Comparison of ENCODE assay signal across 1 cellular context in the genomic region with DNA sequence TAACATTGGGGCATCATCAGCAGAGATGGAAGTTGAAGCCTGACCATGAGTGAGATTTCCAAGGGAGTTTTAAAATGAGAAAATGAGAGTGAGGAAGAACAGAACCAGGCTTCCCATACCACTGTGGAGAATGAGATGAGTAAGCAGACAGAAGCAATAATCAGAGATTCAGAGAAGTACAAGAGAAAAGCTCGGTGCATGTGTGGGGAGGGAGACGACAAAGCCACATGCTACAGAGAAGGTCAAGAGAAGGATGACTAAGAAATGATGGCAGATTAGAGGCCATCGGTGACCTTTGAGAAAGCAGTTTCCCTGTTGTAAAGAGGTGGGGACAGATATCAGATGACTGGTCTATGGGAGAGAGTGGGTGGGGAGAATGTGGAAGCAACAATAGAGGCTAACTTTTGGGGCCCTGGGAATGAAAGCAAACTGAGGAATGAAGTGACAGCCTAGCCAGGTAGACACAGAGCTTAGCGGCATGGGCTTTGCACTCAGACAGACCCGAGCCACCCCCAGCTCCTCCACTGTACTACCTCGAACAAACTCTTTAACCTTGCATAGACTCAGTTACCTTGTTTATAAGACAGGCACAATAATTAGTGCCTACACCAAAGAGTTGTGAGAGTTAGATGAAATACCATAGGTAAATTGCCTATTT.
TF ChIP-seq lines count a peak whose summit lies in the region.

No MANE protein-coding gene starts in this region.

TF ChIP-seq in K562, 482 proteins besides CTCF, POLR2A, EP300 and RAD21 (continued from another document and continues in another):
- TF ChIP-seq BCL6 (CRISPR knock-in tag; IDR thresholded peaks at IDR 0.05) (no peak), NONO (IDR thresholded peaks at IDR 0.05; ENCODE audit: low read depth in 2 of 2, low read length in 1 of 2) (no peak), PHB2 (IDR thresholded peaks at IDR 0.05; ENCODE audit: low read depth) (no peak), ELF2 (CRISPR knock-in tag; IDR thresholded peaks at IDR 0.05) (0 out of 2 replicates have a peak, but pooled peaks have one; percentile 6), SREBF2 (CRISPR knock-in tag; IDR thresholded peaks at IDR 0.05) (no peak), ARID2 (IDR thresholded peaks at IDR 0.05) (0 out of 2 replicates have a peak, but pooled peaks have one; percentile 14), SMAD1 (IDR thresholded peaks at IDR 0.05; ENCODE audit: low read depth, low read length, partially characterized antibody) (no peak), ZNF75A (CRISPR knock-in tag; IDR thresholded peaks at IDR 0.05) (no peak), LARP7 (IDR thresholded peaks at IDR 0.05) (no peak), RBM22 (IDR thresholded peaks at IDR 0.05; ENCODE audit: low read depth, low read length, poor library complexity, severe bottlenecking) (no peak)
- TF ChIP-seq, protein P1, sequence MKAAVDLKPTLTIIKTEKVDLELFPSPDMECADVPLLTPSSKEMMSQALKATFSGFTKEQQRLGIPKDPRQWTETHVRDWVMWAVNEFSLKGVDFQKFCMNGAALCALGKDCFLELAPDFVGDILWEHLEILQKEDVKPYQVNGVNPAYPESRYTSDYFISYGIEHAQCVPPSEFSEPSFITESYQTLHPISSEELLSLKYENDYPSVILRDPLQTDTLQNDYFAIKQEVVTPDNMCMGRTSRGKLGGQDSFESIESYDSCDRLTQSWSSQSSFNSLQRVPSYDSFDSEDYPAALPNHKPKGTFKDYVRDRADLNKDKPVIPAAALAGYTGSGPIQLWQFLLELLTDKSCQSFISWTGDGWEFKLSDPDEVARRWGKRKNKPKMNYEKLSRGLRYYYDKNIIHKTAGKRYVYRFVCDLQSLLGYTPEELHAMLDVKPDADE (conservative IDR thresholded peaks at IDR 0.05; ENCODE audit: control insufficient read depth, low read depth, low read length), result no peak
- TF ChIP-seq, protein P2, sequence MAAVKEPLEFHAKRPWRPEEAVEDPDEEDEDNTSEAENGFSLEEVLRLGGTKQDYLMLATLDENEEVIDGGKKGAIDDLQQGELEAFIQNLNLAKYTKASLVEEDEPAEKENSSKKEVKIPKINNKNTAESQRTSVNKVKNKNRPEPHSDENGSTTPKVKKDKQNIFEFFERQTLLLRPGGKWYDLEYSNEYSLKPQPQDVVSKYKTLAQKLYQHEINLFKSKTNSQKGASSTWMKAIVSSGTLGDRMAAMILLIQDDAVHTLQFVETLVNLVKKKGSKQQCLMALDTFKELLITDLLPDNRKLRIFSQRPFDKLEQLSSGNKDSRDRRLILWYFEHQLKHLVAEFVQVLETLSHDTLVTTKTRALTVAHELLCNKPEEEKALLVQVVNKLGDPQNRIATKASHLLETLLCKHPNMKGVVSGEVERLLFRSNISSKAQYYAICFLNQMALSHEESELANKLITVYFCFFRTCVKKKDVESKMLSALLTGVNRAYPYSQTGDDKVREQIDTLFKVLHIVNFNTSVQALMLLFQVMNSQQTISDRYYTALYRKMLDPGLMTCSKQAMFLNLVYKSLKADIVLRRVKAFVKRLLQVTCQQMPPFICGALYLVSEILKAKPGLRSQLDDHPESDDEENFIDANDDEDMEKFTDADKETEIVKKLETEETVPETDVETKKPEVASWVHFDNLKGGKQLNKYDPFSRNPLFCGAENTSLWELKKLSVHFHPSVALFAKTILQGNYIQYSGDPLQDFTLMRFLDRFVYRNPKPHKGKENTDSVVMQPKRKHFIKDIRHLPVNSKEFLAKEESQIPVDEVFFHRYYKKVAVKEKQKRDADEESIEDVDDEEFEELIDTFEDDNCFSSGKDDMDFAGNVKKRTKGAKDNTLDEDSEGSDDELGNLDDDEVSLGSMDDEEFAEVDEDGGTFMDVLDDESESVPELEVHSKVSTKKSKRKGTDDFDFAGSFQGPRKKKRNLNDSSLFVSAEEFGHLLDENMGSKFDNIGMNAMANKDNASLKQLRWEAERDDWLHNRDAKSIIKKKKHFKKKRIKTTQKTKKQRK (IDR thresholded peaks at IDR 0.05; ENCODE audit: borderline replicate concordance, low read depth, low read length), result no peak
- TF ChIP-seq, protein P3, sequence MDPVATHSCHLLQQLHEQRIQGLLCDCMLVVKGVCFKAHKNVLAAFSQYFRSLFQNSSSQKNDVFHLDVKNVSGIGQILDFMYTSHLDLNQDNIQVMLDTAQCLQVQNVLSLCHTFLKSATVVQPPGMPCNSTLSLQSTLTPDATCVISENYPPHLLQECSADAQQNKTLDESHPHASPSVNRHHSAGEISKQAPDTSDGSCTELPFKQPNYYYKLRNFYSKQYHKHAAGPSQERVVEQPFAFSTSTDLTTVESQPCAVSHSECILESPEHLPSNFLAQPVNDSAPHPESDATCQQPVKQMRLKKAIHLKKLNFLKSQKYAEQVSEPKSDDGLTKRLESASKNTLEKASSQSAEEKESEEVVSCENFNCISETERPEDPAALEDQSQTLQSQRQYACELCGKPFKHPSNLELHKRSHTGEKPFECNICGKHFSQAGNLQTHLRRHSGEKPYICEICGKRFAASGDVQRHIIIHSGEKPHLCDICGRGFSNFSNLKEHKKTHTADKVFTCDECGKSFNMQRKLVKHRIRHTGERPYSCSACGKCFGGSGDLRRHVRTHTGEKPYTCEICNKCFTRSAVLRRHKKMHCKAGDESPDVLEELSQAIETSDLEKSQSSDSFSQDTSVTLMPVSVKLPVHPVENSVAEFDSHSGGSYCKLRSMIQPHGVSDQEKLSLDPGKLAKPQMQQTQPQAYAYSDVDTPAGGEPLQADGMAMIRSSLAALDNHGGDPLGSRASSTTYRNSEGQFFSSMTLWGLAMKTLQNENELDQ (CRISPR knock-in tag; IDR thresholded peaks at IDR 0.05; ENCODE audit: borderline replicate concordance), result no peak
- TF ChIP-seq, protein P4, sequence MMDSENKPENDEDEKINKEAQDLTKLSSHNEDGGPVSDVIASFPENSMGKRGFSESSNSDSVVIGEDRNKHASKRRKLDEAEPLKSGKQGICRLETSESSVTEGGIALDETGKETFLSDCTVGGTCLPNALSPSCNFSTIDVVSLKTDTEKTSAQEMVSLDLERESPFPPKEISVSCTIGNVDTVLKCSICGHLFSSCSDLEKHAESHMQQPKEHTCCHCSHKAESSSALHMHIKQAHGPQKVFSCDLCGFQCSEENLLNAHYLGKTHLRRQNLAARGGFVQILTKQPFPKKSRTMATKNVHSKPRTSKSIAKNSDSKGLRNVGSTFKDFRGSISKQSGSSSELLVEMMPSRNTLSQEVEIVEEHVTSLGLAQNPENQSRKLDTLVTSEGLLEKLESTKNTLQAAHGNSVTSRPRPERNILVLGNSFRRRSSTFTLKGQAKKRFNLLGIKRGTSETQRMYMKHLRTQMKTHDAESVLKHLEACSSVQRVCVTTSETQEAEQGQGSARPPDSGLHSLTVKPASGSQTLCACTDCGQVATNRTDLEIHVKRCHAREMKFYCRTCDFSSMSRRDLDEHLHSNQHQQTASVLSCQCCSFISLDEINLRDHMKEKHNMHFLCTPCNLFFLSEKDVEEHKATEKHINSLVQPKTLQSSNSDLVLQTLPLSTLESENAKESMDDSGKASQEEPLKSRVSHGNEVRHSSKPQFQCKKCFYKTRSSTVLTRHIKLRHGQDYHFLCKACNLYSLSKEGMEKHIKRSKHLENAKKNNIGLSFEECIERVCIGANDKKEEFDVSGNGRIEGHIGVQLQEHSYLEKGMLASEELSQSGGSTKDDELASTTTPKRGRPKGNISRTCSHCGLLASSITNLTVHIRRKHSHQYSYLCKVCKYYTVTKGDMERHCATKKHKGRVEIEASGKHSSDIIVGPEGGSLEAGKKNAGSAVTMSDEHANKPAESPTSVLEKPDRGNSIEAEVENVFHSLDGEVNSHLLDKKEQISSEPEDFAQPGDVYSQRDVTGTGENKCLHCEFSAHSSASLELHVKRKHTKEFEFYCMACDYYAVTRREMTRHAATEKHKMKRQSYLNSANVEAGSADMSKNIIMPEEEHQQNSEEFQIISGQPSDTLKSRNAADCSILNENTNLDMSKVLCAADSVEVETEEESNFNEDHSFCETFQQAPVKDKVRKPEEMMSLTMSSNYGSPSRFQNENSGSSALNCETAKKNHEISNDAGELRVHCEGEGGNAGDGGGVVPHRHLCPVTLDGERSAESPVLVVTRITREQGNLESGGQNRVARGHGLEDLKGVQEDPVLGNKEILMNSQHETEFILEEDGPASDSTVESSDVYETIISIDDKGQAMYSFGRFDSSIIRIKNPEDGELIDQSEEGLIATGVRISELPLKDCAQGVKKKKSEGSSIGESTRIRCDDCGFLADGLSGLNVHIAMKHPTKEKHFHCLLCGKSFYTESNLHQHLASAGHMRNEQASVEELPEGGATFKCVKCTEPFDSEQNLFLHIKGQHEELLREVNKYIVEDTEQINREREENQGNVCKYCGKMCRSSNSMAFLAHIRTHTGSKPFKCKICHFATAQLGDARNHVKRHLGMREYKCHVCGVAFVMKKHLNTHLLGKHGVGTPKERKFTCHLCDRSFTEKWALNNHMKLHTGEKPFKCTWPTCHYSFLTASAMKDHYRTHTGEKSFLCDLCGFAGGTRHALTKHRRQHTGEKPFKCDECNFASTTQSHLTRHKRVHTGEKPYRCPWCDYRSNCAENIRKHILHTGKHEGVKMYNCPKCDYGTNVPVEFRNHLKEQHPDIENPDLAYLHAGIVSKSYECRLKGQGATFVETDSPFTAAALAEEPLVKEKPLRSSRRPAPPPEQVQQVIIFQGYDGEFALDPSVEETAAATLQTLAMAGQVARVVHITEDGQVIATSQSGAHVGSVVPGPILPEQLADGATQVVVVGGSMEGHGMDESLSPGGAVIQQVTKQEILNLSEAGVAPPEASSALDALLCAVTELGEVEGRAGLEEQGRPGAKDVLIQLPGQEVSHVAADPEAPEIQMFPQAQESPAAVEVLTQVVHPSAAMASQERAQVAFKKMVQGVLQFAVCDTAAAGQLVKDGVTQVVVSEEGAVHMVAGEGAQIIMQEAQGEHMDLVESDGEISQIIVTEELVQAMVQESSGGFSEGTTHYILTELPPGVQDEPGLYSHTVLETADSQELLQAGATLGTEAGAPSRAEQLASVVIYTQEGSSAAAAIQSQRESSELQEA (IDR thresholded peaks at IDR 0.05; ENCODE audit: low read depth), result no peak
- TF ChIP-seq, protein P5, sequence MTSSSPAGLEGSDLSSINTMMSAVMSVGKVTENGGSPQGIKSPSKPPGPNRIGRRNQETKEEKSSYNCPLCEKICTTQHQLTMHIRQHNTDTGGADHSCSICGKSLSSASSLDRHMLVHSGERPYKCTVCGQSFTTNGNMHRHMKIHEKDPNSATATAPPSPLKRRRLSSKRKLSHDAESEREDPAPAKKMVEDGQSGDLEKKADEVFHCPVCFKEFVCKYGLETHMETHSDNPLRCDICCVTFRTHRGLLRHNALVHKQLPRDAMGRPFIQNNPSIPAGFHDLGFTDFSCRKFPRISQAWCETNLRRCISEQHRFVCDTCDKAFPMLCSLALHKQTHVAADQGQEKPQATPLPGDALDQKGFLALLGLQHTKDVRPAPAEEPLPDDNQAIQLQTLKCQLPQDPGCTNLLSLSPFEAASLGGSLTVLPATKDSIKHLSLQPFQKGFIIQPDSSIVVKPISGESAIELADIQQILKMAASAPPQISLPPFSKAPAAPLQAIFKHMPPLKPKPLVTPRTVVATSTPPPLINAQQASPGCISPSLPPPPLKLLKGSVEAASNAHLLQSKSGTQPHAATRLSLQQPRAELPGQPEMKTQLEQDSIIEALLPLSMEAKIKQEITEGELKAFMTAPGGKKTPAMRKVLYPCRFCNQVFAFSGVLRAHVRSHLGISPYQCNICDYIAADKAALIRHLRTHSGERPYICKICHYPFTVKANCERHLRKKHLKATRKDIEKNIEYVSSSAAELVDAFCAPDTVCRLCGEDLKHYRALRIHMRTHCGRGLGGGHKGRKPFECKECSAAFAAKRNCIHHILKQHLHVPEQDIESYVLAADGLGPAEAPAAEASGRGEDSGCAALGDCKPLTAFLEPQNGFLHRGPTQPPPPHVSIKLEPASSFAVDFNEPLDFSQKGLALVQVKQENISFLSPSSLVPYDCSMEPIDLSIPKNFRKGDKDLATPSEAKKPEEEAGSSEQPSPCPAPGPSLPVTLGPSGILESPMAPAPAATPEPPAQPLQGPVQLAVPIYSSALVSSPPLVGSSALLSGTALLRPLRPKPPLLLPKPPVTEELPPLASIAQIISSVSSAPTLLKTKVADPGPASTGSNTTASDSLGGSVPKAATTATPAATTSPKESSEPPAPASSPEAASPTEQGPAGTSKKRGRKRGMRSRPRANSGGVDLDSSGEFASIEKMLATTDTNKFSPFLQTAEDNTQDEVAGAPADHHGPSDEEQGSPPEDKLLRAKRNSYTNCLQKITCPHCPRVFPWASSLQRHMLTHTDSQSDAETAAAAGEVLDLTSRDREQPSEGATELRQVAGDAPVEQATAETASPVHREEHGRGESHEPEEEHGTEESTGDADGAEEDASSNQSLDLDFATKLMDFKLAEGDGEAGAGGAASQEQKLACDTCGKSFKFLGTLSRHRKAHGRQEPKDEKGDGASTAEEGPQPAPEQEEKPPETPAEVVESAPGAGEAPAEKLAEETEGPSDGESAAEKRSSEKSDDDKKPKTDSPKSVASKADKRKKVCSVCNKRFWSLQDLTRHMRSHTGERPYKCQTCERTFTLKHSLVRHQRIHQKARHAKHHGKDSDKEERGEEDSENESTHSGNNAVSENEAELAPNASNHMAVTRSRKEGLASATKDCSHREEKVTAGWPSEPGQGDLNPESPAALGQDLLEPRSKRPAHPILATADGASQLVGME (CRISPR knock-in tag; IDR thresholded peaks at IDR 0.05), result no peak
- TF ChIP-seq, protein P6, sequence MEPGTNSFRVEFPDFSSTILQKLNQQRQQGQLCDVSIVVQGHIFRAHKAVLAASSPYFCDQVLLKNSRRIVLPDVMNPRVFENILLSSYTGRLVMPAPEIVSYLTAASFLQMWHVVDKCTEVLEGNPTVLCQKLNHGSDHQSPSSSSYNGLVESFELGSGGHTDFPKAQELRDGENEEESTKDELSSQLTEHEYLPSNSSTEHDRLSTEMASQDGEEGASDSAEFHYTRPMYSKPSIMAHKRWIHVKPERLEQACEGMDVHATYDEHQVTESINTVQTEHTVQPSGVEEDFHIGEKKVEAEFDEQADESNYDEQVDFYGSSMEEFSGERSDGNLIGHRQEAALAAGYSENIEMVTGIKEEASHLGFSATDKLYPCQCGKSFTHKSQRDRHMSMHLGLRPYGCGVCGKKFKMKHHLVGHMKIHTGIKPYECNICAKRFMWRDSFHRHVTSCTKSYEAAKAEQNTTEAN (CRISPR knock-in tag; IDR thresholded peaks at IDR 0.05), result no peak
- TF ChIP-seq, protein P7, sequence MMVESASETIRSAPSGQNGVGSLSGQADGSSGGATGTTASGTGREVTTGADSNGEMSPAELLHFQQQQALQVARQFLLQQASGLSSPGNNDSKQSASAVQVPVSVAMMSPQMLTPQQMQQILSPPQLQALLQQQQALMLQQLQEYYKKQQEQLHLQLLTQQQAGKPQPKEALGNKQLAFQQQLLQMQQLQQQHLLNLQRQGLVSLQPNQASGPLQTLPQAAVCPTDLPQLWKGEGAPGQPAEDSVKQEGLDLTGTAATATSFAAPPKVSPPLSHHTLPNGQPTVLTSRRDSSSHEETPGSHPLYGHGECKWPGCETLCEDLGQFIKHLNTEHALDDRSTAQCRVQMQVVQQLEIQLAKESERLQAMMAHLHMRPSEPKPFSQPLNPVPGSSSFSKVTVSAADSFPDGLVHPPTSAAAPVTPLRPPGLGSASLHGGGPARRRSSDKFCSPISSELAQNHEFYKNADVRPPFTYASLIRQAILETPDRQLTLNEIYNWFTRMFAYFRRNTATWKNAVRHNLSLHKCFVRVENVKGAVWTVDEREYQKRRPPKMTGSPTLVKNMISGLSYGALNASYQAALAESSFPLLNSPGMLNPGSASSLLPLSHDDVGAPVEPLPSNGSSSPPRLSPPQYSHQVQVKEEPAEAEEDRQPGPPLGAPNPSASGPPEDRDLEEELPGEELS (CRISPR knock-in tag; IDR thresholded peaks at IDR 0.05; ENCODE audit: borderline replicate concordance), result no peak
- TF ChIP-seq, protein P8, sequence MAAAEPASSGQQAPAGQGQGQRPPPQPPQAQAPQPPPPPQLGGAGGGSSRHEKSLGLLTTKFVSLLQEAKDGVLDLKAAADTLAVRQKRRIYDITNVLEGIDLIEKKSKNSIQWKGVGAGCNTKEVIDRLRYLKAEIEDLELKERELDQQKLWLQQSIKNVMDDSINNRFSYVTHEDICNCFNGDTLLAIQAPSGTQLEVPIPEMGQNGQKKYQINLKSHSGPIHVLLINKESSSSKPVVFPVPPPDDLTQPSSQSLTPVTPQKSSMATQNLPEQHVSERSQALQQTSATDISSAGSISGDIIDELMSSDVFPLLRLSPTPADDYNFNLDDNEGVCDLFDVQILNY (CRISPR knock-in tag; IDR thresholded peaks at IDR 0.05), result no peak
